Comparison of ENCODE assay signal across 8 cellular contexts in genomic region chr11:72724851-72725730, GRCh38. TPM values are rescaled to one million over a fixed set of nuclear protein-coding genes. Genes with fewer than 3 reads are reported as not detected.
DNase-seq lines count a peak whose midpoint lies in the region; ATAC-seq and TF ChIP-seq lines count a peak whose summit lies in the region.

No MANE protein-coding gene starts in this region.

- peak overlapping the region; percentile 56 for H3K27ac ChIP-seq in temporal lobe (ENCODE audit: low read depth, low read length)

- H3K27me3 ChIP-seq in MG63, result no peaks in the 10 kb centered on the region

- no peak for ATAC-seq in omental fat pad (ENCODE audit: low FRiP score)
- ATAC-seq in HG03175 (IDR thresholded peaks at IDR 0.05; ENCODE audit: unreplicated experiment), result no peak

- no peaks in the 10 kb centered on the region; the same call in 1 of the 2 replicates for H3K36me3 ChIP-seq in MG63

- H3K36me3 Mint-ChIP-seq in activated T-helper 2 cell treated with anti-CD3 and anti-CD28 coated beads, Interferon-gamma antibody, Interleukin-2, Interleukin-4, amounts not matched to agents 10 μg/mL and 5 μg/mL and 100 μg/mL, durations not matched to agents 14 hours and 24 hours and 36 hours (ENCODE audit: low read depth), result peaks cover 15% of the 10 kb centered on the region

- intact Hi-C loops in activated T-helper 2 cell treated with anti-CD3 and anti-CD28 coated beads, Interferon-gamma antibody, Interleukin-2, Interleukin-4, amounts not matched to agents 10 μg/mL and 5 μg/mL and 100 μg/mL, durations not matched to agents 14 hours and 24 hours and 36 hours (cut with micrococcal nuclease), result loop anchor here (1.0 to 10.0 kb wide), 3 partner anchors 90 to 453 kb away; partner anchors contain the start of gene FCHSD2

- no peak overlapping the region for H3K4me3 ChIP-seq in MG63
- no peak overlapping the region for H3K4me3 ChIP-seq in fibroblast of the aortic adventitia (ENCODE audit: low read depth, low read length)

- DNase-seq in DMS79 (lab: John Stamatoyannopoulos, UW) (peak; percentile 86), MG63 (peak; percentile 63), SHP77 (lab: John Stamatoyannopoulos, UW) (peak; percentile 77 to 82), fibroblast of the aortic adventitia (ENCODE audit: low read depth) (peak; percentile 90), omental fat pad (ENCODE audit: low spot score) (peak; percentile 58)
- DNase-seq in activated T-helper 2 cell treated with anti-CD3 and anti-CD28 coated beads, Interferon-gamma antibody, Interleukin-2, Interleukin-4, amounts not matched to agents 10 μg/mL and 5 μg/mL and 100 μg/mL, durations not matched to agents 14 hours and 24 hours and 36 hours (ENCODE audit: low spot score), result peak; percentile 65

- H3K9me3 ChIP-seq in MG63, result no peaks in the 10 kb centered on the region

- peaks cover 26% of the 10 kb centered on the region for H3K4me1 Mint-ChIP-seq in activated T-helper 2 cell treated with anti-CD3 and anti-CD28 coated beads, Interferon-gamma antibody, Interleukin-2, Interleukin-4, amounts not matched to agents 10 μg/mL and 5 μg/mL and 100 μg/mL, durations not matched to agents 14 hours and 24 hours and 36 hours (ENCODE audit: low read depth)

- peak overlapping the region; percentile 66 for H3K27ac Mint-ChIP-seq in activated T-helper 2 cell treated with anti-CD3 and anti-CD28 coated beads, Interferon-gamma antibody, Interleukin-2, Interleukin-4, amounts not matched to agents 10 μg/mL and 5 μg/mL and 100 μg/mL, durations not matched to agents 14 hours and 24 hours and 36 hours

- peak; percentile 89 for TF ChIP-seq CTCF in fibroblast of the aortic adventitia (IDR thresholded peaks at IDR 0.05; ENCODE audit: insufficient read depth, low read length)
- peak in 1 of 3 donors; percentile 46 for TF ChIP-seq CTCF in omental fat pad (IDR thresholded peaks at IDR 0.05)

- no peak overlapping the region for H3K4me3 Mint-ChIP-seq in activated T-helper 2 cell treated with anti-CD3 and anti-CD28 coated beads, Interferon-gamma antibody, Interleukin-2, Interleukin-4, amounts not matched to agents 10 μg/mL and 5 μg/mL and 100 μg/mL, durations not matched to agents 14 hours and 24 hours and 36 hours (ENCODE audit: low read depth)

- H3K27me3 Mint-ChIP-seq in activated T-helper 2 cell treated with anti-CD3 and anti-CD28 coated beads, Interferon-gamma antibody, Interleukin-2, Interleukin-4, amounts not matched to agents 10 μg/mL and 5 μg/mL and 100 μg/mL, durations not matched to agents 14 hours and 24 hours and 36 hours (ENCODE audit: low read depth), result no peaks in the 10 kb centered on the region

- H3K9me3 Mint-ChIP-seq in activated T-helper 2 cell treated with anti-CD3 and anti-CD28 coated beads, Interferon-gamma antibody, Interleukin-2, Interleukin-4, amounts not matched to agents 10 μg/mL and 5 μg/mL and 100 μg/mL, durations not matched to agents 14 hours and 24 hours and 36 hours, result no peaks in the 10 kb centered on the region

RNA-seq across cellular contexts. Expression of gene ARAP1, which starts 27.1 kb away (rescaled TPM):
- total RNA-seq in MG63 (2014; rRNA removed; shearing (Covaris generic); ENCODE audit: low replicate concordance), result 55.6 and 92.4 TPM in 2 replicates
- total RNA-seq in activated T-helper 2 cell treated with anti-CD3 and anti-CD28 coated beads, Interferon-gamma antibody, Interleukin-2, Interleukin-4, amounts not matched to agents 10 μg/mL and 5 μg/mL and 100 μg/mL, durations not matched to agents 14 hours and 24 hours and 36 hours, result 95.2 and 96.2 TPM in 2 replicates
- 66.9 and 184 TPM in 2 replicates for total RNA-seq in fibroblast of the aortic adventitia (ENCODE audit: low replicate concordance)
- 100 to 1,000 TPM; 112 to 204 (median 123) TPM for total RNA-seq in omental fat pad
- 30.0 TPM for total RNA-seq in temporal lobe

RNA-seq across cellular contexts. Expression of gene PDE2A, which starts 50.9 kb away (rescaled TPM):
- not detected in 2 replicates for total RNA-seq in MG63 (2014; rRNA removed; shearing (Covaris generic); ENCODE audit: low replicate concordance)
- total RNA-seq in activated T-helper 2 cell treated with anti-CD3 and anti-CD28 coated beads, Interferon-gamma antibody, Interleukin-2, Interleukin-4, amounts not matched to agents 10 μg/mL and 5 μg/mL and 100 μg/mL, durations not matched to agents 14 hours and 24 hours and 36 hours, result 0.44 and 0.62 TPM in 2 replicates
- total RNA-seq in fibroblast of the aortic adventitia (ENCODE audit: low replicate concordance), result 0.41 TPM in 1 of 2 replicates, not detected in the other
- 100 to 1,000 TPM in 1 of 4 donors, 10 to 100 TPM in 3; 54.0 to 339 (median 84.6) TPM for total RNA-seq in omental fat pad
- total RNA-seq in temporal lobe, result 80.4 TPM

Comparison
In these comparisons a context has a peak if more than half of its experiments do, and no peak if none do; other contexts are left out.
1. RNA of gene PDE2A, which starts 50.9 kb away (total RNA-seq): 54.0 to 339 TPM in omental fat pad and 80.4 TPM in temporal lobe (single experiment); 0.44 to 0.62 TPM in activated T-helper 2 cell treated with anti-CD3 and anti-CD28 coated beads, Interferon-gamma antibody, Interleukin-2, Interleukin-4, amounts not matched to agents 10 μg/mL and 5 μg/mL and 100 μg/mL, durations not matched to agents 14 hours and 24 hours and 36 hours, 0.41 TPM in fibroblast of the aortic adventitia and not detected in MG63; every median in the first group is over 10 times any median in the second.
2. Peak in every context shown above with its lines, with median percentiles within 50 percentile points of each other: DNase-seq.